In genomic region chr11:17518366-17518765, GRCh38 we compare ENCODE assay signal across 1 cellular context.
TF ChIP-seq lines count a peak whose summit lies in the region.

No MANE protein-coding gene starts in this region.

TF ChIP-seq in H1, 55 proteins besides CTCF, POLR2A, EP300 and RAD21:
- TF ChIP-seq POLR2AphosphoS5 (IDR thresholded peaks at IDR 0.05; ENCODE audit: low read depth, low read length), result no peak
- no peak for TF ChIP-seq MAX (IDR thresholded peaks at IDR 0.05)
- TF ChIP-seq RNF2 (IDR thresholded peaks at IDR 0.05; ENCODE audit: borderline replicate concordance, low read depth, low read length, missing control alignments, poor library complexity, severe bottlenecking), result no peak
- no peak for TF ChIP-seq SP1 (IDR thresholded peaks at IDR 0.05; ENCODE audit: low read depth, low read length)
- no peak for TF ChIP-seq SIRT6 (IDR thresholded peaks at IDR 0.05; ENCODE audit: low read length)
- TF ChIP-seq ATF2 (IDR thresholded peaks at IDR 0.05; ENCODE audit: low read length), result no peak
- no peak for TF ChIP-seq USF2 (IDR thresholded peaks at IDR 0.05; ENCODE audit: low read length)
- no peak for TF ChIP-seq CTBP2 (IDR thresholded peaks at IDR 0.05; ENCODE audit: borderline replicate concordance, insufficient read depth, insufficient read length, low read length)
- TF ChIP-seq HDAC6 (IDR thresholded peaks at IDR 0.05; ENCODE audit: low read depth, low read length), result no peak
- no peak for TF ChIP-seq RBBP5 (IDR thresholded peaks at IDR 0.05; ENCODE audit: borderline replicate concordance, low read depth, low read length)
- no peak for TF ChIP-seq EGR1 (IDR thresholded peaks at IDR 0.05; ENCODE audit: borderline replicate concordance, low read depth, low read length)
- no peak for TF ChIP-seq KDM1A (IDR thresholded peaks at IDR 0.05; ENCODE audit: borderline replicate concordance, low read length)
- no peak for TF ChIP-seq SIX5 (IDR thresholded peaks at IDR 0.05; ENCODE audit: low read depth, low read length)
- TF ChIP-seq SRF (IDR thresholded peaks at IDR 0.05; ENCODE audit: low read depth, low read length), result no peak
- no peak for TF ChIP-seq JUND (IDR thresholded peaks at IDR 0.05; ENCODE audit: low read length)
- no peak for TF ChIP-seq ATF3 (IDR thresholded peaks at IDR 0.05; ENCODE audit: insufficient read depth, low read depth, low read length)
- TF ChIP-seq CHD1 (IDR thresholded peaks at IDR 0.05; ENCODE audit: low read depth, low read length), result no peak
- TF ChIP-seq CBX8 (IDR thresholded peaks at IDR 0.05; ENCODE audit: borderline replicate concordance, low read depth, low read length), result no peak
- no peak for TF ChIP-seq SP4 (IDR thresholded peaks at IDR 0.05; ENCODE audit: low read length)
